13 cellular contexts compared by ENCODE assay signal in the genomic region with DNA sequence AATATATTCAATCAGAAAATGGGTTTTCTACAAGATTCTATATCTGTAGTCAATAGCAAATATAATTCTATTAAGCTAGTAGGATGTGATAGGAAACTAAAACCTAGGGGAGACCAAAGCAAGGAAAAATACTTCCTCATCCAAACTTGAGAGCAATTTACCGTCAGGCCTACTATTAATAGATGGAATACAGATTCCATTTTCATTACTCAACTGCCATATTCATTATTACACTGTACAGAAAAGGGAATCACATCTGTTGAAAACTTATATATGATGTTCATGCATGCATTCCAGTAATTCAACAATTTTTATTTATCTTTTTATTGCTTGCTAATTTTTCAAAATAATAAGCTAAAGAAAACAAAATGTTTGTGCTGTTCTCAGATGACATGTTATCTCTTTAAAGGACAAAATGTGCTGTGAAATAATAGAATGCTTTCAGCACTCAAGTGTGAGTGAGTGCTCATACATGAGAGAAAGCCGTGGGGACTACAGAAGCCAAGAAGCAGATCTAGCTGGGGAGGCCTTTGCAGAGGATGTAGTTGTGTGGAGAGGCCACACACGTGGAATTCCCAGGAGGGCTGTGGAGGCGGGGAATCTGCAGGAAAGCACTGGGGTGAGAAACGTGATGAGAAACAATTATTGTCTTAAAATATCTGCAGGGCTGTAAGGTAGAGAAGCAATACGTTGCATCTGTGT.
DNase-seq lines count a peak whose midpoint lies in the region; TF ChIP-seq lines count a peak whose summit lies in the region.
"Had no signal": no experiment of that assay in that cellular context is flagged by ENCODE, and none has a peak within 500 bp of the region (broad histone marks: within the 10 kb centered on the region; RNA-seq: fewer than 3 reads in every experiment).

No MANE protein-coding gene starts in this region.

- H3K79me2 ChIP-seq in PC-9 (ENCODE audit: low read depth) (peaks cover 90% of the 10 kb centered on the region), fibroblast of lung (ENCODE audit: control insufficient read depth, insufficient read depth, low read length) (peaks cover 42% of the 10 kb centered on the region)

- no peaks in the 10 kb centered on the region for H3K9me2 ChIP-seq in PC-9 (ENCODE audit: insufficient read depth)

- DNase-seq in ACHN, result peak; percentile 61
- DNase-seq in PC-9, result peak in 1 of 2 experiments; percentile 57
- peak; percentile 57 to 69 for DNase-seq in fibroblast of lung (ENCODE audit: low read depth in 2 of 2)
- no peak for DNase-seq in osteocyte (ENCODE audit: extremely low spot score, unreplicated experiment)
- DNase-seq in H7, result no peak
- no peak for DNase-seq in activated CD4-positive, alpha-beta memory T cell treated with anti-CD3 and anti-CD28 coated beads for 36 hours
- no peak for DNase-seq in MV-4-11 (lab: John Stamatoyannopoulos, UW)
- no peak for DNase-seq in NCI-H1694 treated with DMSO at 0.1 percent for 48 hours (lab: John Stamatoyannopoulos, UW)
- DNase-seq: foreskin melanocyte; naive thymus-derived CD8-positive, alpha-beta T cell; NCI-H748 treated with DMSO at 0.1 percent for 48 hours had no signal

- H3K4me1 ChIP-seq in PC-9 (replicated peaks; ENCODE audit: insufficient read depth) (peaks cover 91% of the 10 kb centered on the region), fibroblast of lung (ENCODE audit: control insufficient read depth, extremely low read depth, insufficient read depth, low read length) (peaks cover 68% of the 10 kb centered on the region)

- peak overlapping the region; percentile 34 for H3K9ac ChIP-seq in fibroblast of lung (ENCODE audit: insufficient read depth, low read length)

- POLR2A ChIA-PET in PC-9 (lab: Charles Lee; ENCODE audit: unreplicated experiment), result interaction anchor here (0.5 to 0.9 kb wide), 4 partner anchors 9 to 75 kb away, joined by 3 to 6 read pairs (median 3); no protein-coding TSS in a partner anchor
- POLR2A ChIA-PET in activated CD4-positive, alpha-beta memory T cell treated with anti-CD3 and anti-CD28 coated beads for 36 hours (lab: Charles Lee), result no interaction called here

- H2AFZ ChIP-seq in PC-9 (no peak overlapping the region), fibroblast of lung (ENCODE audit: low read length) (no peak overlapping the region)

- H3K36me3 Mint-ChIP-seq in osteocyte (ENCODE audit: unreplicated experiment), result no peaks in the 10 kb centered on the region
- no peaks in the 10 kb centered on the region for H3K36me3 Mint-ChIP-seq in activated CD4-positive, alpha-beta memory T cell treated with anti-CD3 and anti-CD28 coated beads for 36 hours
- H3K36me3 Mint-ChIP-seq: activated naive CD4-positive, alpha-beta T cell treated with anti-CD3 and anti-CD28 coated beads, Interleukin-2, amount 50 U/mL, for 72 hours; CD14-positive monocyte; naive thymus-derived CD8-positive, alpha-beta T cell had no signal

- no peak for TF ChIP-seq CTCF in PC-9 (conservative IDR thresholded peaks at IDR 0.05)
- no peak for TF ChIP-seq CTCF in fibroblast of lung (conservative IDR thresholded peaks at IDR 0.05 in 1 of 2, IDR thresholded peaks at IDR 0.05 in 1 of 2; ENCODE audit: low read depth in 1 of 2, low read length in 2 of 2)
- TF ChIP-seq CTCF in osteocyte (IDR thresholded peaks at IDR 0.05), result no peak

- H4K20me1 ChIP-seq in PC-9 (ENCODE audit: insufficient read depth) (no peaks in the 10 kb centered on the region), fibroblast of lung (ENCODE audit: control insufficient read depth, extremely low read depth, insufficient read depth, low read length) (no peaks in the 10 kb centered on the region)

- peak overlapping the region; percentile 96 for H3K27ac Mint-ChIP-seq in osteocyte (ENCODE audit: unreplicated experiment)
- H3K27ac Mint-ChIP-seq in activated CD4-positive, alpha-beta memory T cell treated with anti-CD3 and anti-CD28 coated beads for 36 hours, result no peak overlapping the region
- H3K27ac Mint-ChIP-seq: activated naive CD4-positive, alpha-beta T cell treated with anti-CD3 and anti-CD28 coated beads, Interleukin-2, amount 50 U/mL, for 72 hours; CD14-positive monocyte; naive thymus-derived CD8-positive, alpha-beta T cell had no signal

- CTCF ChIA-PET in PC-9 (lab: Charles Lee), result interaction anchor here (1.0 to 2.2 kb wide), 2 partner anchors 19 to 57 kb away, joined by 4 to 9 read pairs; no protein-coding TSS in a partner anchor
- CTCF ChIA-PET in activated CD4-positive, alpha-beta memory T cell treated with anti-CD3 and anti-CD28 coated beads for 36 hours (lab: Charles Lee), result no interaction called here

- H3K36me3 ChIP-seq in PC-9 (ENCODE audit: low read depth) (peaks cover 25% of the 10 kb centered on the region; the same call in 1 of the 2 replicates), fibroblast of lung (ENCODE audit: control insufficient read depth, insufficient read depth, low read length) (peaks cover 6% of the 10 kb centered on the region), H7 (replicated peaks; ENCODE audit: control insufficient read depth, insufficient read depth, low read length) (no peaks in the 10 kb centered on the region)

- H3K9me3 ChIP-seq in PC-9 (ENCODE audit: insufficient read depth, low read depth) (no peaks in the 10 kb centered on the region), fibroblast of lung (ENCODE audit: control insufficient read depth, insufficient read depth, low read depth, low read length) (no peaks in the 10 kb centered on the region)

- peak overlapping the region; percentile 1 for H3K4me3 Mint-ChIP-seq in osteocyte (ENCODE audit: unreplicated experiment)
- H3K4me3 Mint-ChIP-seq in activated CD4-positive, alpha-beta memory T cell treated with anti-CD3 and anti-CD28 coated beads for 36 hours, result no peak overlapping the region
- H3K4me3 Mint-ChIP-seq: CD14-positive monocyte; naive thymus-derived CD8-positive, alpha-beta T cell had no signal

- H3K27ac ChIP-seq in PC-9 (peak overlapping the region; percentile 92), fibroblast of lung (ENCODE audit: insufficient read depth, low read length) (peak overlapping the region; percentile 100)

- no peaks in the 10 kb centered on the region for H3K27me3 ChIP-seq in PC-9 (ENCODE audit: insufficient read depth, low read depth)
- no peaks in the 10 kb centered on the region for H3K27me3 ChIP-seq in fibroblast of lung (ENCODE audit: control insufficient read depth, insufficient read depth, low read length)
- H3K27me3 ChIP-seq in H7 (ENCODE audit: control insufficient read depth, insufficient read depth, low read length), result no peaks in the 10 kb centered on the region

- in situ Hi-C loops in ACHN (cut with HindIII; ENCODE audit: low pct_ligation_motif_present, low pct_unique_long_range_greater_than_20kb, low sequenced_read_pairs), result no loop called here

- H3F3A ChIP-seq in PC-9 (ENCODE audit: insufficient read depth, low read depth), result peaks cover 85% of the 10 kb centered on the region

- H3K4me3 ChIP-seq in PC-9, result no peak overlapping the region
- H3K4me3 ChIP-seq in fibroblast of lung (replicated peaks in 1 of 4; ENCODE audit: control extremely low read depth in 1 of 4, insufficient read depth in 1 of 4, low read depth in 3 of 4, low read length in 4 of 4), result no peak overlapping the region
- H3K4me3 ChIP-seq in H7 (ENCODE audit: insufficient read depth, low read depth, low read length), result no peak overlapping the region

- BruUV-seq in PC-9 (replicated peaks; lab: Mats Ljungman, UMichigan), result no TSS peak

- H3K9me3 Mint-ChIP-seq in osteocyte (ENCODE audit: unreplicated experiment), result no peaks in the 10 kb centered on the region
- H3K9me3 Mint-ChIP-seq in activated CD4-positive, alpha-beta memory T cell treated with anti-CD3 and anti-CD28 coated beads for 36 hours, result no peaks in the 10 kb centered on the region
- H3K9me3 Mint-ChIP-seq: activated naive CD4-positive, alpha-beta T cell treated with anti-CD3 and anti-CD28 coated beads, Interleukin-2, amount 50 U/mL, for 72 hours; naive thymus-derived CD8-positive, alpha-beta T cell had no signal

- intact Hi-C loops in PC-9 (cut with micrococcal nuclease; ENCODE audit: unreplicated experiment), result no loop called here
- intact Hi-C loops in activated CD4-positive, alpha-beta memory T cell treated with anti-CD3 and anti-CD28 coated beads for 36 hours (cut with micrococcal nuclease), result no loop called here

- H3K4me2 ChIP-seq in PC-9, result peak overlapping the region; percentile 72
- H3K4me2 ChIP-seq in fibroblast of lung (ENCODE audit: extremely low read depth, insufficient read depth, low read length), result peak overlapping the region; percentile 39

- no peaks in the 10 kb centered on the region for H3K27me3 Mint-ChIP-seq in osteocyte (ENCODE audit: unreplicated experiment)
- H3K27me3 Mint-ChIP-seq in activated CD4-positive, alpha-beta memory T cell treated with anti-CD3 and anti-CD28 coated beads for 36 hours, result peaks cover 22% of the 10 kb centered on the region

- H3K4me1 Mint-ChIP-seq in osteocyte (ENCODE audit: unreplicated experiment), result peaks cover 90% of the 10 kb centered on the region
- H3K4me1 Mint-ChIP-seq in activated CD4-positive, alpha-beta memory T cell treated with anti-CD3 and anti-CD28 coated beads for 36 hours (ENCODE audit: low read depth), result peaks cover 17% of the 10 kb centered on the region
- H3K4me1 Mint-ChIP-seq: CD14-positive monocyte; naive thymus-derived CD8-positive, alpha-beta T cell had no signal

Comparison
In these comparisons a context has a peak if more than half of its experiments do, and no peak if none do; other contexts are left out.
1. DNase-seq: peak in ACHN (single experiment) and fibroblast of lung (2 of 2); none in osteocyte (single experiment), H7 (single experiment), activated CD4-positive, alpha-beta memory T cell treated with anti-CD3 and anti-CD28 coated beads for 36 hours (single experiment), MV-4-11 (single experiment) and NCI-H1694 treated with DMSO at 0.1 percent for 48 hours (single experiment).